In the genomic region with DNA sequence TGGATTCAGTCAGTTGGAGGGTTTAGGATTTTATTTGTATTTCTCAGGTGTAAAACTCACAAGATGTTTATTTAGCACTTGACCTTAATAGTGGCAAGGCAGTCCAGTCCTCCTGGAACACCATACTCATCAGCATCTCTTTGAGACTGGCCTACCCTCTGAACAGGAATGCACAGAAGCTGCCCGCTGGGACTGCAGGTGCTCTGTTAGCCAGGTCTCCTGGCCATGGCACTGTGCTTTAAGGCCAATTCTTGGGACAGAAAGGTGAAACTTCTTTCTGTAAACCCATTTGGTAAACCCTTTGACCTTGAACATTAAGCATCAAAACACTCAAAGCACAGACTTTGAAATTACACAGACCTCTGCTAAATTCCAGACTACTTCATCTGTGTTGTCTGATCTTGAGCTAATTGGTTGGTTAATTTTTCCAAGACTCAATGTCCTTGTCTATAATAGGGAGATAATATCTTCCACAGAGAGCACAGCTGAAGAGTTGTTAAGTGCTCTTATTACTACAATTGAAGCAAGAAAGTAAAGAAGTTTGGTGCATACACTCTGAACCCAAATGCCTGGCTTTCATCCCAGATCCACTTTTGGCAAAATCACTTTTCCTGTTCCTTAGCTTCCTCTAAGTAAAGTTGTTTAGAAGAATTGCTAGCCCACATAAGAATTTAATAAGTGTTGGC, we compare ENCODE assay signal across 1 cellular context.
TF ChIP-seq lines count a peak whose summit lies in the region.

No MANE protein-coding gene starts in this region.

TF ChIP-seq in HepG2, 621 proteins besides CTCF, POLR2A, EP300 and RAD21 (continued from another document):
- TF ChIP-seq, protein P1, sequence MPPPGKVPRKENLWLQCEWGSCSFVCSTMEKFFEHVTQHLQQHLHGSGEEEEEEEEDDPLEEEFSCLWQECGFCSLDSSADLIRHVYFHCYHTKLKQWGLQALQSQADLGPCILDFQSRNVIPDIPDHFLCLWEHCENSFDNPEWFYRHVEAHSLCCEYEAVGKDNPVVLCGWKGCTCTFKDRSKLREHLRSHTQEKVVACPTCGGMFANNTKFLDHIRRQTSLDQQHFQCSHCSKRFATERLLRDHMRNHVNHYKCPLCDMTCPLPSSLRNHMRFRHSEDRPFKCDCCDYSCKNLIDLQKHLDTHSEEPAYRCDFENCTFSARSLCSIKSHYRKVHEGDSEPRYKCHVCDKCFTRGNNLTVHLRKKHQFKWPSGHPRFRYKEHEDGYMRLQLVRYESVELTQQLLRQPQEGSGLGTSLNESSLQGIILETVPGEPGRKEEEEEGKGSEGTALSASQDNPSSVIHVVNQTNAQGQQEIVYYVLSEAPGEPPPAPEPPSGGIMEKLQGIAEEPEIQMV (CRISPR knock-in tag; IDR thresholded peaks at IDR 0.05; ENCODE audit: low read depth) = no peak
- peak; percentile 27; the same call in 1 of the 2 replicates for TF ChIP-seq TBX2 (CRISPR knock-in tag; IDR thresholded peaks at IDR 0.05; ENCODE audit: borderline replicate concordance)
- no peak for TF ChIP-seq ZNF672 (CRISPR knock-in tag; IDR thresholded peaks at IDR 0.05)
